In the genomic region with DNA sequence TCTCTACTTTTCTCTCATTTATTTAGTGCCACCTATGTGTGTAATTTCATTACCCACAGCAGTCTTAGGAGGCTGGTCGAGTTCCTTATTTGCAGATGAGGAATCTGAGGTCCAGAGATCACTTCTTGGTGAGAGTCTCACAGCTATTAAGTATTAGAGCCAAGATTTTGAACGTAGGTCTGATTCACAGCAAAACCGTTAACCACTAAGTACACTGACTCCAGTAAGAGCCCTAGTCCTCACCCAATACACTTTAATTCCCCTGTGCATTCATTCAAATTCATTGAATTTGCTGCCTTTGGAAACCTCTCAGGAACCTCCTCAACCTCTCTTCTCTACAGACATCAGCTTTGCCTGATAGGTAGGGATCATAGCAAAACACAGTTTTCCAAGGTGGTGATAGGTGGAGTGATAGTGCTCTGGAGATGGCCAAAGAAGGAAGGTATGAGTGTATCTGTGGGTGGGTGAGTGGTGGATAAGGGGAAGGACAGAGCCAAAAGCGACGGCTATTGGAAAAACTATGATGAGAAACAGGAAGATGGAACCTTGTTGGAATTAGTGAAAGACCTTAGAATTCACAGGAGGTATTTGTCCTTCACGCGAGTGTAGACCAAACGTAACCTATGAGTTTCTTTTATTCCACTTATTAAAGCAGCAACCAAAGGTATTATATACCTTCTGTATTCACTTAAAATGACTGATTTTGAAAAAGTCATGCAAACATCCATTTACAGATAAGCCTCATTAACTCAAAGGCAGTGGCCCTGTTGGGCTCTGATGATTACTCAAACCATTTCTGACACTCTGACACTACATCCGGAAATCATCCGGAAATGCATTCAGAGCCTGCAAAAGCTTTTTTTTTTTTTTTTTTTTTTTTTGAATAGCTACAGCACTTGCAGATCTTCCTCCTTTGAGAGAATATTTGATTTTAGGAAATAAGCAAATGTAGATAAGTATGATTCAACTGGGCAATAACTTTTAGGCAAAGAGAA, we compare ENCODE assay signal across 8 cellular contexts. TPM values are rescaled to one million over a fixed set of nuclear protein-coding genes. Genes with fewer than 3 reads are reported as not detected.
DNase-seq lines count a peak whose midpoint lies in the region; ATAC-seq, FAIRE-seq and TF ChIP-seq lines count a peak whose summit lies in the region.

No MANE protein-coding gene starts in this region.

- peak; percentile 77 for ATAC-seq in GM18499 (IDR thresholded peaks at IDR 0.05; ENCODE audit: insufficient read depth, unreplicated experiment)
- ATAC-seq in GM21576 (IDR thresholded peaks at IDR 0.05; ENCODE audit: unreplicated experiment), result peak; percentile 88

- H2AFZ ChIP-seq in endothelial cell of umbilical vein (ENCODE audit: low read depth, low read length), result no peak overlapping the region

- no peaks in the 10 kb centered on the region for H3K27me3 ChIP-seq in endothelial cell of umbilical vein (ENCODE audit: control insufficient read depth in 2 of 2, insufficient read depth in 2 of 2, low read length in 2 of 2)

- DNase-seq in LHCN-M2 (ENCODE audit: low read depth) (peak; percentile 38), endothelial cell of umbilical vein (ENCODE audit: low read depth, low spot score) (peak; percentile 20), nucleus accumbens (lab: John Stamatoyannopoulos, UW) (no peak), NCI-H82 (lab: John Stamatoyannopoulos, UW) (no peak), NCI-H1092 treated with DMSO at 0.1 percent for 48 hours (lab: John Stamatoyannopoulos, UW) (no peak)
- DNase-seq in effector CD4-positive, alpha-beta T cell, result no peak

- no TSS peak for BruUV-seq in endothelial cell of umbilical vein (replicated peaks; lab: Mats Ljungman, UMichigan)

- POLR2A ChIA-PET in endothelial cell of umbilical vein (lab: Charles Lee), result no interaction called here

- H3K9me1 ChIP-seq in endothelial cell of umbilical vein (replicated peaks; ENCODE audit: control insufficient read depth, extremely low read depth, insufficient read depth, low read length), result no peaks in the 10 kb centered on the region

- no peak overlapping the region for H3K9ac ChIP-seq in endothelial cell of umbilical vein (replicated peaks; ENCODE audit: extremely low read depth, insufficient read depth, low read length)

- peaks cover 5% of the 10 kb centered on the region for H4K20me1 ChIP-seq in endothelial cell of umbilical vein (replicated peaks; ENCODE audit: control insufficient read depth, extremely low read depth, insufficient read depth, low read length)

- peaks cover 22% of the 10 kb centered on the region for H3K4me1 ChIP-seq in endothelial cell of umbilical vein (ENCODE audit: control insufficient read depth, extremely low read depth, insufficient read depth, low read length)

- no peaks in the 10 kb centered on the region for H3K9me3 ChIP-seq in endothelial cell of umbilical vein (replicated peaks; ENCODE audit: control insufficient read depth, insufficient read depth, low read length)

- dilution Hi-C loops in endothelial cell of umbilical vein (cut with MboI; ENCODE audit: extremely low pct_ligation_motif_present, low sequenced_read_pairs), result no loop called here

- no peak for TF ChIP-seq CTCF in endothelial cell of umbilical vein (IDR thresholded peaks at IDR 0.05; ENCODE audit: extremely low read depth in 1 of 2, insufficient read depth in 1 of 2, low read depth in 1 of 2, low read length in 2 of 2)

- no peak overlapping the region for H3K27ac ChIP-seq in endothelial cell of umbilical vein (ENCODE audit: insufficient read depth, low read depth, low read length)

- FAIRE-seq in endothelial cell of umbilical vein (lab: Jason Lieb, UNC), result no peak

- H3K79me2 ChIP-seq in endothelial cell of umbilical vein (ENCODE audit: control insufficient read depth, insufficient read depth, low read length), result peaks cover 70% of the 10 kb centered on the region

- H3K4me3 ChIP-seq in endothelial cell of umbilical vein (replicated peaks in 1 of 3; ENCODE audit: insufficient read depth in 1 of 3, low read depth in 1 of 3, low read length in 3 of 3), result no peak overlapping the region

- intact Hi-C loops in endothelial cell of umbilical vein (cut with micrococcal nuclease), result loop anchor here (10.0 kb wide), 1 partner anchor 1617 kb away; no protein-coding TSS in a partner anchor

- H3K4me2 ChIP-seq in endothelial cell of umbilical vein (ENCODE audit: insufficient read depth, low read length), result no peak overlapping the region

- H3K36me3 ChIP-seq in endothelial cell of umbilical vein (ENCODE audit: control insufficient read depth in 2 of 2, extremely low read depth in 1 of 2, insufficient read depth in 2 of 2, low read length in 2 of 2), result no peaks in the 10 kb centered on the region

- CTCF ChIA-PET in endothelial cell of umbilical vein (lab: Charles Lee), result no interaction called here

- TF ChIP-seq POLR2A in endothelial cell of umbilical vein (IDR thresholded peaks at IDR 0.05; ENCODE audit: low read depth, low read length), result no peak

TF ChIP-seq in endothelial cell of umbilical vein, 7 proteins besides CTCF, POLR2A, EP300 and RAD21:
- TF ChIP-seq GATA2 (IDR thresholded peaks at IDR 0.05; ENCODE audit: insufficient read depth, insufficient read length, low read depth, low read length) (no peak), EZH2 (IDR thresholded peaks at IDR 0.05; ENCODE audit: borderline replicate concordance, low read depth, low read length, severe bottlenecking) (no peak), FOS (IDR thresholded peaks at IDR 0.05; ENCODE audit: borderline replicate concordance, insufficient read depth, low read length) (no peak), POLR2AphosphoS5 (IDR thresholded peaks at IDR 0.05; ENCODE audit: insufficient read depth, low read depth, low read length) (no peak), MYC (IDR thresholded peaks at IDR 0.05; ENCODE audit: low read depth, low read length) (no peak), JUN (IDR thresholded peaks at IDR 0.05; ENCODE audit: borderline replicate concordance, insufficient read depth, insufficient read length, low read depth) (no peak)
- TF ChIP-seq, protein P1, sequence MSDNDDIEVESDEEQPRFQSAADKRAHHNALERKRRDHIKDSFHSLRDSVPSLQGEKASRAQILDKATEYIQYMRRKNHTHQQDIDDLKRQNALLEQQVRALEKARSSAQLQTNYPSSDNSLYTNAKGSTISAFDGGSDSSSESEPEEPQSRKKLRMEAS (IDR thresholded peaks at IDR 0.05; ENCODE audit: insufficient read depth, insufficient read length), result no peak

RNA-seq across cellular contexts. Expression of gene FMR1, which starts 6.3 kb away (rescaled TPM):
- total RNA-seq in LHCN-M2 (2014; rRNA removed), result 20.6 and 26.9 TPM in 2 replicates
- 15.9 TPM for polyA plus RNA-seq in LHCN-M2 (2012)
- total RNA-seq in endothelial cell of umbilical vein, result 33.3 and 36.4 TPM in 2 replicates
- 5.8 and 8.8 TPM in 2 replicates for polyA plus RNA-seq in endothelial cell of umbilical vein
- polyA plus RNA-seq in endothelial cell of umbilical vein (2011; cell fraction: cytosol; rRNA removed), result 9.6 and 11.2 TPM in 2 replicates
- polyA plus RNA-seq in endothelial cell of umbilical vein (2011; cell fraction: nucleus; rRNA removed), result 47.5 and 57.2 TPM in 2 replicates
- polyA plus RNA-seq in endothelial cell of umbilical vein (2012), result 21.3 and 27.2 TPM in 2 replicates
- 11.0 and 20.4 TPM in 2 replicates for polyA minus RNA-seq in endothelial cell of umbilical vein
- polyA minus RNA-seq in endothelial cell of umbilical vein (2011; cell fraction: cytosol; rRNA and poly(A)+ RNA removed), result 31.0 TPM
- polyA minus RNA-seq in endothelial cell of umbilical vein (2011; cell fraction: nucleus; rRNA and poly(A)+ RNA removed), result 36.6 and 46.5 TPM in 2 replicates

Comparison
In these comparisons a context has a peak if more than half of its experiments do, and no peak if none do; other contexts are left out.
1. DNase-seq: peak in LHCN-M2 (single experiment) and endothelial cell of umbilical vein (single experiment); none in nucleus accumbens (0 of 56), NCI-H82 (single experiment), NCI-H1092 treated with DMSO at 0.1 percent for 48 hours (single experiment) and effector CD4-positive, alpha-beta T cell (single experiment).